22 cellular contexts compared by ENCODE assay signal in the genomic region with DNA sequence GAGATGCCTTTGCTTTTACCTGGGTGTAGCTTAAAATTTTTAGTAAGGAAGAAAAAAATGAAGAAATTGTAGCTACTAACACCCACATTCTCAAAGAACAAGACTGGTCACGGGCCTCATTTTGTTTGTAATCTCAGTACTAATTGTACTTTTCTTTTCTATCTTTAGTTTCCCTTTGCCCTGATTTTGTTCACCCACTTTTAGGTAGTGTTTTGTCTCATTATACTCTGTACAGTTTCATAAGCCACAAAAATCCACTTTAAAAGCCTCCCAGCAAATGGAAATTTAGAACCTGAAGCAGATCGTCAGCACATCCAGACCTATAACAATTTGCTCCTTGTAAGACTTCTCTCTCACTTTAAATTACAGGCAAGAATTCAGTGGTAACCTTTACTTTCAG.
"Had no signal": no experiment of that assay in that cellular context is flagged by ENCODE, and none has a peak within 500 bp of the region (broad histone marks: within the 10 kb centered on the region; RNA-seq: fewer than 3 reads in every experiment).

No MANE protein-coding gene starts in this region.

- DNase-seq: activated CD4-positive, alpha-beta T cell treated with anti-CD3 and anti-CD28 coated beads, Interleukin-2, amount 50 U/mL, for 1 hour; activated naive CD4-positive, alpha-beta T cell treated with Interleukin-2 at 50 U/mL for 16 hours; activated naive CD8-positive, alpha-beta T cell treated with anti-CD3 and anti-CD28 coated beads for 36 hours; activated T-cell treated with anti-CD3 and anti-CD28 coated beads for 4 hours; amygdala; cortex of kidney; heart right ventricle; left colon; lower lobe of right lung; naive thymus-derived CD4-positive, alpha-beta T cell; occipital lobe; stimulated activated CD4-positive, alpha-beta T cell treated with anti-CD3 and anti-CD28 coated beads, Interleukin-2, amount 100 ng/mL, for 48 hours; stimulated activated CD8-positive, alpha-beta memory T cell treated with anti-CD3 and anti-CD28 coated beads, Interleukin-4, amount 100 ng/mL, for 48 hours; stimulated activated naive CD4-positive, alpha-beta T cell treated with Interleukin-2 at 50 U/mL for 16 hours; T-cell had no signal

- H3K27me3 Mint-ChIP-seq: activated naive CD8-positive, alpha-beta T cell treated with anti-CD3 and anti-CD28 coated beads for 36 hours; naive thymus-derived CD4-positive, alpha-beta T cell; T-cell; type B pancreatic cell had no signal

- H3K27ac Mint-ChIP-seq: activated naive CD8-positive, alpha-beta T cell treated with anti-CD3 and anti-CD28 coated beads for 36 hours; T-cell; T-helper 2 cell treated with Interferon-gamma antibody and Interleukin-4, amounts not matched to agents 5 μg/mL and 100 μg/mL, for 36 hours; type B pancreatic cell had no signal

- H3K9me3 Mint-ChIP-seq: activated naive CD8-positive, alpha-beta T cell treated with anti-CD3 and anti-CD28 coated beads for 36 hours; naive thymus-derived CD4-positive, alpha-beta T cell; neural crest cell; T-cell; T-helper 2 cell treated with Interferon-gamma antibody and Interleukin-4, amounts not matched to agents 5 μg/mL and 100 μg/mL, for 36 hours; type B pancreatic cell had no signal

- H3K4me1 ChIP-seq: lower lobe of right lung had no signal

- H3K4me3 ChIP-seq: heart right ventricle, lower lobe of right lung, thoracic aorta had no signal

- ATAC-seq: activated CD4-positive, CD25-positive, alpha-beta regulatory T cell treated with anti-CD3 and anti-CD28 coated beads, Interleukin-2, amount 50 U/mL, for 24 hours; heart right ventricle; left colon; lower lobe of right lung; naive thymus-derived CD4-positive, alpha-beta T cell; T-cell had no signal

- H3K27ac ChIP-seq: epithelial cell of prostate, lower lobe of right lung, thoracic aorta, VCaP had no signal

- H3K4me1 Mint-ChIP-seq: neural crest cell, T-cell had no signal

- H3K27me3 ChIP-seq: heart right ventricle had no signal

- H3K4me3 Mint-ChIP-seq: activated naive CD8-positive, alpha-beta T cell treated with anti-CD3 and anti-CD28 coated beads for 36 hours; naive thymus-derived CD4-positive, alpha-beta T cell; neural crest cell; T-cell; T-helper 2 cell treated with Interferon-gamma antibody and Interleukin-4, amounts not matched to agents 5 μg/mL and 100 μg/mL, for 36 hours; type B pancreatic cell had no signal

- H3K9me3 ChIP-seq: heart right ventricle, lower lobe of right lung, thoracic aorta had no signal
